8 cellular contexts compared by ENCODE assay signal in the genomic region with DNA sequence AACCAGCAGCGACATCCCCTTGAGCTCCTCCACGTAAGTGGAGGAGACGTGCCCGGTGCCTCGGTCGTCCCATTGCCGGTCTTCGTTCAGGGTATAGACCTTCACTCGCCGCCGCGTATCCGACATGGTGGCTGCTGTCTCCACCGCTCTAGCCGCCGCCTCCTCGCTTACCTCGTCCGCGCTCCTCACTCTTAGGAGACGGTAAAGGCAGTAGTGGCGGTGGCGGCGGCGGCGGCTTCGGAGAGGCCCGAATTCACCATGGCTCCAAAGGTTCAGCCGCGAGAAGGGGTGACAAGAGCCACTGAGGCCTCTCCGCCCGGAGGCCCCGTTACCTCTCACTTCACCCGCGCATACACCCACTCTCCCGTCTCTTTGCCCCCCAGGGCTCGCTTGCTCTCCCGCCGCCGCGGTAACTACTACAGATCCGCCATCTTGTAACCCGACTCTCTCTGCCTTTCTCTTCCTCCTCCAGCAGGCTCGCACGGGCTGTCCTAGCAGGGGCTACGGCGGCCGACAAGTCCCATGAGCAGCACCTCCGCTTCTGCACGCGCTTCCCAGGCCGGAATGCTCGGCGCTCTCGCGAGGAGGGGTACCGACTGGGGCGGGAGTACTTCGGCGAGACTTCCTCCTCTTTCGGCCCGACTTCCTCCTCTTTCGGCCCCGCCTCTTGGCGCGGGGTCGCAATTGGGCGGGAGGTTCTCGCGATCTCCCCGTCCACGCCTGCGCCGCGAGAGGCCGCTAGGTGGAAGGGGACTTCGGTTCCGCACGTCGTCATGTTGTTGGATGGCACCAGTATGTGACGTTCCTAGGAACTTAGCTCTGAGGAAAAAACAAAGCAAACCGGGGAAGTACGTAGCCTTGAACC. TPM values are rescaled to one million over a fixed set of nuclear protein-coding genes. Genes with fewer than 3 reads are reported as not detected.
DNase-seq lines count a peak whose midpoint lies in the region; ATAC-seq and TF ChIP-seq lines count a peak whose summit lies in the region.

A gene (minus strand): TSS at position 463 of the 865 bp plus-strand sequence. CDS start 337 bp downstream, at position 126.

- H3K79me2 ChIP-seq in PC-3 (ENCODE audit: low read length): peaks cover 89% of the 10 kb centered on the region

- H3K36me3 ChIP-seq in PC-3 (ENCODE audit: low read depth, low read length) (peaks cover 18% of the 10 kb centered on the region; the same call in 1 of the 2 replicates), muscle layer of colon (ENCODE audit: insufficient read depth, low read length) (peaks cover 11% of the 10 kb centered on the region)

- intact Hi-C loops in PC-3 (cut with micrococcal nuclease): loop anchor here (1.0 to 2.0 kb wide), 3 partner anchors 33 to 98 kb away; a partner anchor contains a TSS

- H3K9ac ChIP-seq in PC-3 (ENCODE audit: low read length): peak within 1 kb of the TSS; percentile 100
- peak within 1 kb of the TSS; percentile 91 for H3K9ac ChIP-seq in muscle layer of colon (ENCODE audit: low read length)

- peak within 1 kb of the TSS; percentile 98 for H3K4me2 ChIP-seq in PC-3 (ENCODE audit: low read length)

- H3K27ac ChIP-seq in PC-3 (ENCODE audit: low read length) (peak within 1 kb of the TSS; percentile 91), muscle layer of colon (ENCODE audit: low read depth, low read length) (peak within 1 kb of the TSS; percentile 88)

- peak within 1 kb of the TSS; percentile 94 for H3K4me3 ChIP-seq in Jurkat, Clone E6-1 (ENCODE audit: low read length)
- peak within 1 kb of the TSS; percentile 94 for H3K4me3 ChIP-seq in PC-3 (ENCODE audit: low read length)
- H3K4me3 ChIP-seq in muscle layer of colon (ENCODE audit: low read depth in 1 of 2, low read length in 2 of 2): peak within 1 kb of the TSS; percentile 96 to 97

- no peaks in the 10 kb centered on the region for H3F3A ChIP-seq in PC-3 (ENCODE audit: low read length, unreplicated experiment)

- DNase-seq in DMS53 treated with DMSO at 0.1 percent for 48 hours (lab: John Stamatoyannopoulos, UW; ENCODE audit: unreplicated experiment) (peak; percentile 98), PC-3 (peak; percentile 99)
- peak; percentile 98 for DNase-seq in Jurkat, Clone E6-1 (ENCODE audit: low read depth, low spot score)
- peak; percentile 98 for DNase-seq in activated T-cell treated with anti-CD3 and anti-CD28 coated beads, Interleukin-2, amount 50 U/mL, for 1 hour
- DNase-seq in stimulated activated CD8-positive, alpha-beta memory T cell treated with anti-CD3 and anti-CD28 coated beads, Interleukin-7, amount 100 ng/mL, for 24 hours (ENCODE audit: low read depth): peak; percentile 95

- BruUV-seq in PC-3 (replicated peaks; lab: Mats Ljungman, UMichigan): TSS peak; percentile 71

- no peaks in the 10 kb centered on the region for H3K9me2 ChIP-seq in PC-3 (replicated peaks; ENCODE audit: low read length)

- peak; percentile 18; the same call in 1 of the 2 replicates for TF ChIP-seq CTCF in PC-3 (conservative IDR thresholded peaks at IDR 0.05; ENCODE audit: low read depth, low read length)

- peak within 1 kb of the TSS; percentile 82 for H2AFZ ChIP-seq in PC-3 (ENCODE audit: low read length)

- peak; percentile 84 for ATAC-seq in GM21619 (IDR thresholded peaks at IDR 0.05; ENCODE audit: unreplicated experiment)
- ATAC-seq in PC-3: peak; percentile 78
- peak; percentile 98 for ATAC-seq in esophagus mucosa

- no peaks in the 10 kb centered on the region for H3K9me3 ChIP-seq in PC-3 (ENCODE audit: low read length)
- H3K9me3 ChIP-seq in muscle layer of colon (ENCODE audit: low read length): no peaks in the 10 kb centered on the region

- no peaks in the 10 kb centered on the region for H3K27me3 ChIP-seq in PC-3 (ENCODE audit: low read length)
- H3K27me3 ChIP-seq in muscle layer of colon (ENCODE audit: control insufficient read depth in 1 of 2, insufficient read depth in 2 of 2, low read length in 2 of 2): no peaks in the 10 kb centered on the region

- H3K4me1 ChIP-seq in PC-3 (ENCODE audit: insufficient read depth, low read length) (peaks cover 24% of the 10 kb centered on the region), muscle layer of colon (ENCODE audit: insufficient read depth, low read length) (peaks cover 22% of the 10 kb centered on the region)

- peaks cover 9% of the 10 kb centered on the region; the same call in 1 of the 2 replicates for H4K20me1 ChIP-seq in PC-3 (ENCODE audit: low read length)

- CTCF ChIA-PET in PC-3 (lab: Charles Lee): no interaction called here

- POLR2A ChIA-PET in PC-3 (lab: Charles Lee; ENCODE audit: unreplicated experiment): interaction anchor here (0.6 to 1.0 kb wide), 2 partner anchors 98 to 1045 kb away, joined by 3 to 4 read pairs; a partner anchor contains a TSS

RNA-seq across cellular contexts. Expression of the gene that starts here (rescaled TPM):
- polyA plus RNA-seq in Jurkat, Clone E6-1 (2012; ENCODE audit: insufficient read depth, insufficient read length): 34.1 TPM
- 38.4 and 50.7 TPM in 2 replicates for total RNA-seq in PC-3 (2014; rRNA removed)
- 42.8 TPM for total RNA-seq in esophagus mucosa

Comparison
In these comparisons a context has a peak if more than half of its experiments do, and no peak if none do; other contexts are left out.
1. Peak in every context shown above with its lines: DNase-seq, ATAC-seq, H3K4me3 ChIP-seq and H3K27ac ChIP-seq.